Comparison of ENCODE assay signal across 8 cellular contexts in the genomic region with DNA sequence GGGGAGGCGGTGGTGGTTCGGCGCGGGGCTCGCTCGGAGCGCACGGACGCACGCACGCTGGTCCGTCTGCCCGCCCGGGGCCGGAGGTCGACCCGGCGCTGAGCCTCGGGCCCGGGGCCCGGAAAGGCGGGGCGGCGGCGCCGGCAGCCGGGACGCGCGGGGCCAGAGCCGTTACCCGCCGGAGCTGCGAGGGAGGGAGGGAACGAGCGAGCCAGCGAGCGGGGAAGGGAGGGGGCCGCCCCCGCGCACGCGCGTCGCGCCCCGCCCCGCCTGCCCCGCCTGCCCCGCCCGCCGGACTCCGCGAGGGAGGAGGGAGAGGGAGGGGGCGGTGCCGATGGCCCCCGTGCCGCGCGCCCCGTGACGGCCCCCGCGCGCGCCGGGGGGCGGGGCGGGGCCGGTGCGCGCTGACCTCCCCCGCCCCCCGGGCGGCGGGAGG. TPM values are rescaled to one million over a fixed set of nuclear protein-coding genes. Genes with fewer than 3 reads are reported as not detected.
DNase-seq lines count a peak whose midpoint lies in the region; ATAC-seq and TF ChIP-seq lines count a peak whose summit lies in the region.

No MANE protein-coding gene starts in this region.

- 1% methylated on average over 26 to 76 of the region's 76 CpGs for WGBS in aorta, 2 donors

- TF ChIP-seq CTCF in PC-9 (conservative IDR thresholded peaks at IDR 0.05) (no peak), cardiac muscle cell (IDR thresholded peaks at IDR 0.05; ENCODE audit: low read depth, low read length) (no peak), progenitor cell of endocrine pancreas (IDR thresholded peaks at IDR 0.05; ENCODE audit: unreplicated experiment) (no peak)

- peaks cover 14% of the 10 kb centered on the region; the same call in 1 of the 2 replicates for H3K79me2 ChIP-seq in PC-9 (ENCODE audit: low read depth)

- H3K4me3 ChIP-seq in PC-9, result peak overlapping the region; percentile 44; the same call in 1 of the 2 replicates
- peak overlapping the region; percentile 44 for H3K4me3 ChIP-seq in cardiac muscle cell
- peak overlapping the region; percentile 24 to 72 for H3K4me3 ChIP-seq in aorta (ENCODE audit: low read length in 2 of 2)

- H3K36me3 ChIP-seq in PC-9 (ENCODE audit: low read depth) (no peaks in the 10 kb centered on the region), cardiac muscle cell (peaks cover 16% of the 10 kb centered on the region), aorta (ENCODE audit: control insufficient read depth in 1 of 2, insufficient read depth in 2 of 2, low read length in 1 of 2) (peaks cover 0 to 3% of the 10 kb centered on the region in 2 donors)

- peak; percentile 46 for DNase-seq in DMS153 treated with DMSO at 0.1 percent for 48 hours (lab: John Stamatoyannopoulos, UW; ENCODE audit: unreplicated experiment)
- DNase-seq in PC-9, result peak in 1 of 2 experiments; percentile 84
- peak; percentile 83 for DNase-seq in activated naive CD4-positive, alpha-beta T cell treated with anti-CD3 and anti-CD28 coated beads, Interleukin-2, amount 10 ng/mL, durations not matched to agents 7 days and 5 days
- DNase-seq in cardiac muscle cell (ENCODE audit: low read depth in 1 of 2, low spot score in 1 of 2), result peak; percentile 85 to 88
- peak; percentile 63 for DNase-seq in progenitor cell of endocrine pancreas (ENCODE audit: low spot score, unreplicated experiment)
- DNase-seq in aorta, result peak; percentile 90 to 92

- H3K27ac ChIP-seq in PC-9 (no peak overlapping the region), cardiac muscle cell (peak overlapping the region; percentile 94), aorta (ENCODE audit: low read depth in 1 of 2, low read length in 2 of 2) (peak overlapping the region; percentile 28 to 46)

- no TSS peak for BruUV-seq in PC-9 (replicated peaks; lab: Mats Ljungman, UMichigan)

- no peak overlapping the region for H3K27ac Mint-ChIP-seq in activated naive CD4-positive, alpha-beta T cell treated with anti-CD3 and anti-CD28 coated beads, Interleukin-2, amount 10 ng/mL, durations not matched to agents 7 days and 5 days
- no peak overlapping the region for H3K27ac Mint-ChIP-seq in progenitor cell of endocrine pancreas

- H3K4me1 ChIP-seq in PC-9 (replicated peaks; ENCODE audit: insufficient read depth), result peaks cover 42% of the 10 kb centered on the region
- H3K4me1 ChIP-seq in cardiac muscle cell (ENCODE audit: low read depth), result peaks cover 35% of the 10 kb centered on the region
- H3K4me1 ChIP-seq in aorta (ENCODE audit: control insufficient read depth in 1 of 2, insufficient read depth in 2 of 2, low read length in 2 of 2), result peaks cover 0 to 3% of the 10 kb centered on the region in 2 donors

- no peaks in the 10 kb centered on the region for H3K27me3 ChIP-seq in PC-9 (ENCODE audit: insufficient read depth, low read depth)
- no peaks in the 10 kb centered on the region for H3K27me3 ChIP-seq in cardiac muscle cell
- no peaks in the 10 kb centered on the region for H3K27me3 ChIP-seq in aorta (ENCODE audit: control insufficient read depth in 1 of 2, insufficient read depth in 2 of 2, low read length in 1 of 2)

- peaks cover 28% of the 10 kb centered on the region; the same call in 1 of the 2 replicates for H3F3A ChIP-seq in PC-9 (ENCODE audit: insufficient read depth, low read depth)

- no peaks in the 10 kb centered on the region for H3K9me3 ChIP-seq in PC-9 (ENCODE audit: insufficient read depth, low read depth)
- no peaks in the 10 kb centered on the region for H3K9me3 ChIP-seq in cardiac muscle cell (ENCODE audit: low read depth)
- H3K9me3 ChIP-seq in aorta (ENCODE audit: control insufficient read depth, low read length), result no peaks in the 10 kb centered on the region

- H3K36me3 Mint-ChIP-seq in activated naive CD4-positive, alpha-beta T cell treated with anti-CD3 and anti-CD28 coated beads, Interleukin-2, amount 10 ng/mL, durations not matched to agents 7 days and 5 days, result peaks cover 19% of the 10 kb centered on the region
- H3K36me3 Mint-ChIP-seq in progenitor cell of endocrine pancreas (ENCODE audit: insufficient read depth), result peaks cover 1% of the 10 kb centered on the region

- intact Hi-C loops in PC-9 (cut with micrococcal nuclease; ENCODE audit: unreplicated experiment), result loop anchor here (5.0 kb wide), 1 partner anchor 67 kb away; a partner anchor contains a TSS
- intact Hi-C loops in aorta (cut with DNase I), result no loop called here

- CTCF ChIA-PET in PC-9 (lab: Charles Lee), result interaction anchor here (0.6 kb wide), 1 partner anchor 1375 kb away, joined by 3 read pairs; no protein-coding TSS in a partner anchor
- CTCF ChIA-PET in activated naive CD4-positive, alpha-beta T cell treated with anti-CD3 and anti-CD28 coated beads, Interleukin-2, amount 10 ng/mL, durations not matched to agents 7 days and 5 days (lab: Charles Lee), result interaction anchor here (1.7 kb wide), 1 partner anchor 40 kb away, joined by 4 read pairs; no protein-coding TSS in a partner anchor

- no peak overlapping the region for H3K4me3 Mint-ChIP-seq in activated naive CD4-positive, alpha-beta T cell treated with anti-CD3 and anti-CD28 coated beads, Interleukin-2, amount 10 ng/mL, durations not matched to agents 7 days and 5 days
- H3K4me3 Mint-ChIP-seq in progenitor cell of endocrine pancreas (ENCODE audit: low read depth), result no peak overlapping the region

- H3K4me1 Mint-ChIP-seq in activated naive CD4-positive, alpha-beta T cell treated with anti-CD3 and anti-CD28 coated beads, Interleukin-2, amount 10 ng/mL, durations not matched to agents 7 days and 5 days, result peaks cover 27% of the 10 kb centered on the region
- H3K4me1 Mint-ChIP-seq in progenitor cell of endocrine pancreas (ENCODE audit: low read depth), result peaks cover 33% of the 10 kb centered on the region

- H3K9me2 ChIP-seq in PC-9 (ENCODE audit: insufficient read depth), result no peaks in the 10 kb centered on the region

- H3K9me3 Mint-ChIP-seq in activated naive CD4-positive, alpha-beta T cell treated with anti-CD3 and anti-CD28 coated beads, Interleukin-2, amount 10 ng/mL, durations not matched to agents 7 days and 5 days, result no peaks in the 10 kb centered on the region
- no peaks in the 10 kb centered on the region for H3K9me3 Mint-ChIP-seq in progenitor cell of endocrine pancreas (ENCODE audit: low read depth)

- ATAC-seq in GM19455 (IDR thresholded peaks at IDR 0.05; ENCODE audit: unreplicated experiment) (peak; percentile 26), HG03571 (IDR thresholded peaks at IDR 0.05; ENCODE audit: unreplicated experiment) (peak; percentile 31), aorta (ENCODE audit: low FRiP score) (no peak)

- no peak overlapping the region for H2AFZ ChIP-seq in PC-9

- POLR2A ChIA-PET in PC-9 (lab: Charles Lee; ENCODE audit: unreplicated experiment), result no interaction called here

- H3K4me2 ChIP-seq in PC-9, result no peak overlapping the region

- H3K27me3 Mint-ChIP-seq in activated naive CD4-positive, alpha-beta T cell treated with anti-CD3 and anti-CD28 coated beads, Interleukin-2, amount 10 ng/mL, durations not matched to agents 7 days and 5 days, result no peaks in the 10 kb centered on the region
- H3K27me3 Mint-ChIP-seq in progenitor cell of endocrine pancreas, result no peaks in the 10 kb centered on the region

- H4K20me1 ChIP-seq in PC-9 (ENCODE audit: insufficient read depth), result peaks cover 15% of the 10 kb centered on the region; the same call in 1 of the 2 replicates

RNA-seq across cellular contexts. Expression of a gene that starts 15.0 kb away (rescaled TPM):
- 58.1 and 60.7 TPM in 2 replicates for total RNA-seq in PC-9 (2021)
- total RNA-seq in cardiac muscle cell, result 55.5 and 62.9 TPM in 2 replicates
- polyA plus RNA-seq in cardiac muscle cell, result 18.1 and 18.7 TPM in 2 replicates
- total RNA-seq in progenitor cell of endocrine pancreas, result 86.0 and 87.2 TPM in 2 replicates
- total RNA-seq in aorta, result 100 to 1,000 TPM; 103 to 104 TPM
- 10 to 100 TPM; 14.3 to 44.6 TPM for polyA plus RNA-seq in aorta

RNA-seq across cellular contexts. Expression of a gene that starts 17.8 kb away (rescaled TPM):
- total RNA-seq in PC-9 (2021) (0.85 and 1.1 TPM in 2 replicates), cardiac muscle cell (1.3 and 1.4 TPM in 2 replicates), progenitor cell of endocrine pancreas (3.2 and 3.4 TPM in 2 replicates), aorta (under 1 TPM; 0.23 to 0.45 TPM)
- polyA plus RNA-seq in cardiac muscle cell (0.16 and 2.9 TPM in 2 replicates), aorta (not detected)

RNA-seq across cellular contexts. Expression of a gene that starts 18.3 kb away (rescaled TPM):
- total RNA-seq in PC-9 (2021), result 70.2 and 90.1 TPM in 2 replicates
- 91.2 and 144 TPM in 2 replicates for total RNA-seq in cardiac muscle cell
- polyA plus RNA-seq in cardiac muscle cell, result 87.9 and 131 TPM in 2 replicates
- total RNA-seq in progenitor cell of endocrine pancreas, result 144 and 157 TPM in 2 replicates
- total RNA-seq in aorta, result 1 to 10 TPM; 4.8 to 9.3 TPM
- 1 to 10 TPM; 2.3 to 8.4 TPM for polyA plus RNA-seq in aorta

RNA-seq across cellular contexts. Expression of a gene that starts 29.0 kb away (rescaled TPM):
- total RNA-seq in PC-9 (2021) (1.2 and 1.7 TPM in 2 replicates), cardiac muscle cell (0.18 and 3.7 TPM in 2 replicates), progenitor cell of endocrine pancreas (1.9 and 2.0 TPM in 2 replicates), aorta (not detected)
- polyA plus RNA-seq in cardiac muscle cell (0.47 and 3.8 TPM in 2 replicates), aorta (not detected)

RNA-seq across cellular contexts. Expression of a gene that starts 29.2 kb away (rescaled TPM):
- total RNA-seq in PC-9 (2021) (57.4 and 79.1 TPM in 2 replicates), cardiac muscle cell (97.6 and 108 TPM in 2 replicates), progenitor cell of endocrine pancreas (106 and 111 TPM in 2 replicates), aorta (10 to 100 TPM; 74.9 to 99.5 TPM)
- polyA plus RNA-seq in cardiac muscle cell (25.1 and 25.4 TPM in 2 replicates), aorta (10 to 100 TPM; 19.7 to 44.2 TPM)
